In genomic region chrX:13551610-13552009, GRCh38 we compare ENCODE assay signal across 35 cellular contexts. TPM values are rescaled to one million over a fixed set of nuclear protein-coding genes. Genes with fewer than 3 reads are reported as not detected.
"Had no signal": no experiment of that assay in that cellular context is flagged by ENCODE, and none has a peak within 500 bp of the region (broad histone marks: within the 10 kb centered on the region; RNA-seq: fewer than 3 reads in every experiment).

No MANE protein-coding gene starts in this region.

- FAIRE-seq: bronchial epithelial cell, TTC549 had no signal

- H3K4me3 ChIP-seq: adrenal gland, ascending aorta, cardiac muscle cell had no signal

- DNase-seq: activated B cell treated with CpG ODN at 0.5 μM for 24 hours; activated CD4-positive, alpha-beta memory T cell treated with anti-CD3 and anti-CD28 coated beads for 36 hours; activated CD4-positive, alpha-beta T cell treated with anti-CD3 and anti-CD28 coated beads for 4 hours; activated CD4-positive, alpha-beta T cell treated with anti-CD3 and anti-CD28 coated beads, Interleukin-2, amount 10 ng/mL, durations not matched to agents 24 days and 14 days; activated CD4-positive, alpha-beta T cell treated with anti-CD3 and anti-CD28 coated beads, Interleukin-2, amount 50 U/mL, for 1 hour; activated CD4-positive, alpha-beta T cell treated with anti-CD3 and anti-CD28 coated beads, Interleukin-2, amount 50 U/mL, for 4 hours; activated CD4-positive, CD25-positive, alpha-beta regulatory T cell treated with anti-CD3 and anti-CD28 coated beads, Interleukin-2, amount 50 U/mL, for 72 hours; activated CD8-positive, alpha-beta memory T cell treated with anti-CD3 and anti-CD28 coated beads, Interleukin-2, amount 50 U/mL, for 4 hours; activated CD8-positive, alpha-beta T cell treated with anti-CD3 and anti-CD28 coated beads for 36 hours; activated effector memory CD4-positive, alpha-beta T cell treated with anti-CD3 and anti-CD28 coated beads, Interleukin-2, amount 50 U/mL, for 16 hours; activated gamma-delta T cell treated with Interleukin-2 at 50 U/mL for 16 hours; activated naive CD4-positive, alpha-beta T cell; activated naive CD4-positive, alpha-beta T cell treated with anti-CD3 and anti-CD28 coated beads for 36 hours; activated naive CD4-positive, alpha-beta T cell treated with anti-CD3 and anti-CD28 coated beads, Interleukin-2, amount 50 U/mL, for 16 hours; activated naive CD8-positive, alpha-beta T cell treated with anti-CD3 and anti-CD28 coated beads for 36 hours; activated T-cell treated with anti-CD3 and anti-CD28 coated beads for 4 hours; activated T-cell treated with anti-CD3 and anti-CD28 coated beads, Interleukin-2, amount 50 U/mL, for 1 hour; activated T-cell treated with anti-CD3 and anti-CD28 coated beads, Interleukin-2, amount 50 U/mL, for 4 hours; activated T-cell treated with anti-CD3 and anti-CD28 coated beads, Interleukin-2, amount 50 U/mL, for 72 hours; adrenal gland; amygdala; anterior cingulate cortex; caudate nucleus; cerebellar nuclear complex; T-helper 1 cell; T-helper 2 cell; T-helper 9 cell had no signal

- H3K4me1 ChIP-seq: adrenal gland, ascending aorta had no signal

- H3K36me3 ChIP-seq: adrenal gland, ascending aorta, cardiac muscle cell had no signal

- H3K27me3 ChIP-seq: ascending aorta, cardiac muscle cell had no signal

- ATAC-seq: activated CD8-positive, alpha-beta T cell treated with anti-CD3 and anti-CD28 coated beads for 36 hours; activated naive CD4-positive, alpha-beta T cell treated with anti-CD3 and anti-CD28 coated beads, Interleukin-2, amount 50 U/mL, for 72 hours; activated T-cell treated with anti-CD3 and anti-CD28 coated beads, Interleukin-2, amount 50 U/mL, for 4 hours; activated T-cell treated with anti-CD3 and anti-CD28 coated beads, Interleukin-2, amount 50 U/mL, for 72 hours; activated T-helper 17 cell treated with anti-CD3 and anti-CD28 coated beads, Interleukin-2, amount 50 U/mL, for 72 hours had no signal

- H3K27ac ChIP-seq: adrenal gland, ascending aorta, cardiac muscle cell, VCaP had no signal

- H3K9me3 ChIP-seq: adrenal gland, ascending aorta had no signal

RNA-seq across cellular contexts. Expression of gene EGFL6, which starts 17.8 kb away (rescaled TPM):
- total RNA-seq: activated B cell treated with CpG ODN at 0.5 μM for 24 hours, adrenal gland, ascending aorta, bronchial epithelial cell, cardiac muscle cell, chondrocyte had no signal
- polyA plus RNA-seq: adrenal gland had no signal
